Comparison of ENCODE assay signal across 1 cellular context in the genomic region with DNA sequence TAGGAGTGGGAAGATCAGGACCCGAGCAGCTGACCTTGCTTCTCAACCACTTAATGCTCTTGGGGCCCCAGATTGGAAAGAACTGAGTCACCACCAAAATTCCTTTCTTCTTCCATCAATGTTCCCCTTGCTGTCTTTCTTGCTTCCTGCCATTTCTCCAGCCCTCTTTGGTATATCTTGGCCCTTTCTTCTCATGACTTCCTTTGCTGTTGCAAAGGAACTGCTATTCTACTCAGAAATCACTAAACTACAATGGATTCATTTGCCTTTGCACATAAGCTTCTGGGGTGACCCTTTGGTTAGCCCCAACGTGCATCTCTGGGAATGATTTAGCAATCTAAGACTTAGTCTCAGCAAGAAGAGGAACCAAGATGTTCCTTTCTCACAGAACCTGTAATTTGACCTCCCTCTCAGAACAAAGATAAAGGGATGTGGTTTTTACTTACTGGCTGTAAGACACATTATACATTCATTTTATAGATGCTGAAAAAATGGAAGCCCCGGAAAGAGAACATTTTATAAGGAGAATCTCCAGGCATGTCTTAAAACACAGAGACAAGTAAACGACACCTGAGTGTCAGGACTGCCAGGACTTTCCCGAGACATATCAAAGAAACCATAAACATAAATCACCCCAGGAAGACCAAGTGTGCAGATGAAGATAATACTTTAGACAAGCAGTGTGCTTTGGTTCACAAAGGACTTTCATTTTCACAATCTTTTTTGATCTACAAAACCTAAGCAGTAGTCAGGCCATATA.
TF ChIP-seq lines count a peak whose summit lies in the region.

No MANE protein-coding gene starts in this region.

TF ChIP-seq in GM23338, 12 proteins besides CTCF, POLR2A, EP300 and RAD21 (continued from another document):
- TF ChIP-seq, protein P1, sequence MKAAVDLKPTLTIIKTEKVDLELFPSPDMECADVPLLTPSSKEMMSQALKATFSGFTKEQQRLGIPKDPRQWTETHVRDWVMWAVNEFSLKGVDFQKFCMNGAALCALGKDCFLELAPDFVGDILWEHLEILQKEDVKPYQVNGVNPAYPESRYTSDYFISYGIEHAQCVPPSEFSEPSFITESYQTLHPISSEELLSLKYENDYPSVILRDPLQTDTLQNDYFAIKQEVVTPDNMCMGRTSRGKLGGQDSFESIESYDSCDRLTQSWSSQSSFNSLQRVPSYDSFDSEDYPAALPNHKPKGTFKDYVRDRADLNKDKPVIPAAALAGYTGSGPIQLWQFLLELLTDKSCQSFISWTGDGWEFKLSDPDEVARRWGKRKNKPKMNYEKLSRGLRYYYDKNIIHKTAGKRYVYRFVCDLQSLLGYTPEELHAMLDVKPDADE (IDR thresholded peaks at IDR 0.05): no peak
